In the genomic region with DNA sequence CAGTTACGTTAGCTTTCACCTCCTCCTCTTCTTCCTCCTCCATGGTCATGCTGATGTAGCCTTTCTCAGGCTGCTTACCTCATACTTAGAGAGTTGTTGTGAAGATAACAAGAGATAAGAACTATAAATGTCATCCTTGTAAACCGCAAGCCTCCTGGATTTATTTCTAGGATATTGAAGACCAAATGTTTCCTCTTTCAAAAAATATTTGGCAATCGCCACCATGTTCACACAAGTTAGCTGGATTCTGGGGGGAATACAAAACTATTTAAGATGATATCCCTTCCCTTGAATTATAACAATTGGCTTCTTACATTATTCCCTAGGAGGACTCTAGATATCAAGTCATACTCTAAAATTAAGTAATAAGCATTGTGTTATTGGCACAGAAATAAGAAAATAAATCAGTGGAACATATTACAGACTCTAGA, we compare ENCODE assay signal across 23 cellular contexts.
"Had no signal": no experiment of that assay in that cellular context is flagged by ENCODE, and none has a peak within 500 bp of the region (broad histone marks: within the 10 kb centered on the region; RNA-seq: fewer than 3 reads in every experiment).

No MANE protein-coding gene starts in this region.

- FAIRE-seq: kidney, TTC549 had no signal

- H3K4me2 ChIP-seq: smooth muscle cell had no signal

- H3K4me3 ChIP-seq: adrenal gland, cardiac muscle cell, gastrocnemius medialis, mucosa of descending colon, prostate gland, right lobe of liver, smooth muscle cell, suprapubic skin, transverse colon, vagina had no signal

- H3K27me3 ChIP-seq: adrenal gland, cardiac muscle cell, gastrocnemius medialis, right lobe of liver, suprapubic skin, transverse colon, vagina had no signal

- H3K4me1 ChIP-seq: adrenal gland, gastrocnemius medialis, prostate gland, right lobe of liver, suprapubic skin, transverse colon, vagina had no signal

- H3K36me3 ChIP-seq: adrenal gland, cardiac muscle cell, gastrocnemius medialis, prostate gland, right lobe of liver, suprapubic skin, transverse colon, vagina had no signal

- ATAC-seq: activated CD4-positive, alpha-beta T cell treated with anti-CD3 and anti-CD28 coated beads for 36 hours; activated naive CD4-positive, alpha-beta T cell treated with anti-CD3 and anti-CD28 coated beads, Interleukin-2, amount 50 U/mL, for 72 hours; gastrocnemius medialis; mucosa of descending colon; right lobe of liver; stimulated activated naive CD8-positive, alpha-beta T cell treated with anti-CD3 and anti-CD28 coated beads, Interleukin-15, amount 100 ng/mL, for 72 hours had no signal

- H3K9me3 ChIP-seq: adrenal gland, gastrocnemius medialis, mucosa of descending colon, prostate gland, right lobe of liver, suprapubic skin, transverse colon, vagina had no signal

- DNase-seq: activated CD4-positive, alpha-beta T cell treated with anti-CD3 and anti-CD28 coated beads for 36 hours; activated CD4-positive, alpha-beta T cell treated with anti-CD3 and anti-CD28 coated beads, Interleukin-2, amount 50 U/mL, for 48 hours; activated gamma-delta T cell treated with Interleukin-2 at 50 U/mL for 16 hours; activated T-cell treated with anti-CD3 and anti-CD28 coated beads for 4 hours; adrenal gland; dermis blood vessel endothelial cell; effector memory CD4-positive, alpha-beta T cell; gastrocnemius medialis; head of caudate nucleus; kidney; mucosa of descending colon; naive B cell; right lobe of liver; stimulated activated CD4-positive, alpha-beta T cell treated with anti-CD3 and anti-CD28 coated beads, Interleukin-4, amount 100 ng/mL, for 1 hour; stimulated activated naive CD8-positive, alpha-beta T cell treated with anti-CD3 and anti-CD28 coated beads, Interleukin-15, amount 100 ng/mL, for 72 hours; transverse colon had no signal

- H3K27ac ChIP-seq: adrenal gland, cardiac muscle cell, gastrocnemius medialis, prostate gland, right lobe of liver, suprapubic skin, transverse colon, vagina had no signal
